Comparison of ENCODE assay signal across 1 cellular context in the genomic region with DNA sequence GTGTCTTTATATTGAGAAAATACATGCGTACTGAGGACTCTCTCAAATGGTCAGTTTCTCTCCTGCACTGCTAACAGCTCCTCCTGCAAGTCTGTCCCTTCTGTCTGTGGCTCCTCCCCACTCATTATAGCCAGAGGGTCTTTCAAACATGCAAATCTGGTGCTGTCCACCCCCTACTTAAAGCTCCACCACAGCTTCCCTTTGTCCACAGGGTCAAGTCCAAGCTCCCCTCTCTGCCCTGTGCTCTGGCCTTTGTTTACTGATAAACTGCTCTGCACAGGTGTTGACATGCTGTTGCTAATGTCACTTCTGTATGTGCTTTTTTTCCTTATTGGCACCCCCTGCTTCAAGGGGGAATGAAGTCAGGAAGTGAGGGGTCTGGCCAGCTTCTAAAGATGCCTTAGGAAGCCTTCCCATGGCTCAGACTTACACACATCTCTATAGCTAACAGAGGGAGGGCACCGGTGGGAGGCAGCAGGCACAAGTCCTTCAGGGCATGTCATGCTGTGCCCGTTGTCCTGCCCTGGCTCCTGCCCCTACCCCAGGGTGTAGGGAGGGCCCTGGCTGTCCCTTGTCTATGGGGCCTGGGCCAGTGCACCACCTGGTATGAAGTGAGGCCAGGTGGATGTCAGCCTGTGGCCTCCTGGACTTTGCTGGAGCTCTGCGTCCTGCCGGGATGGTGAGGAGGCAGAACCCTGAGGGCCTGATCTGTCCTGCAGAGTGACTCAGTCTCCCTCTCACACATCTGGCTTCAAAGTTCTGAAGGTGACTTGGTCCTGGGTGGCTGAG.
TF ChIP-seq lines count a peak whose summit lies in the region.

No MANE protein-coding gene starts in this region.

TF ChIP-seq in HepG2, 621 proteins besides CTCF, POLR2A, EP300 and RAD21 (continues in another document):
- TF ChIP-seq ZNF501 (CRISPR knock-in tag; IDR thresholded peaks at IDR 0.05) (peak; percentile 57; the same call in 1 of the 2 replicates), KLF6 (CRISPR knock-in tag; IDR thresholded peaks at IDR 0.05) (no peak), ZNF772 (CRISPR knock-in tag; IDR thresholded peaks at IDR 0.05) (peak; percentile 40; the same call in 1 of the 2 replicates), ZNF296 (CRISPR knock-in tag; conservative IDR thresholded peaks at IDR 0.05) (no peak), ZMAT5 (CRISPR knock-in tag; IDR thresholded peaks at IDR 0.05; ENCODE audit: borderline replicate concordance, low read depth) (no peak), PAXIP1 (CRISPR knock-in tag; conservative IDR thresholded peaks at IDR 0.05) (peak; percentile 33), SETDB1 (CRISPR knock-in tag; IDR thresholded peaks at IDR 0.05; ENCODE audit: borderline replicate concordance) (peak; percentile 23; the same call in 1 of the 2 replicates), POLR2AphosphoS5 (IDR thresholded peaks at IDR 0.05; ENCODE audit: low read depth, low read length) (peak; percentile 42; the same call in 1 of the 2 replicates), FOXK2 (IDR thresholded peaks at IDR 0.05) (peak; percentile 29; the same call in 1 of the 2 replicates), AFF4 (CRISPR knock-in tag; IDR thresholded peaks at IDR 0.05) (no peak), ZNF883 (CRISPR knock-in tag; IDR thresholded peaks at IDR 0.05; ENCODE audit: not compliant biosample characterization) (peak; percentile 32), CHD4 (IDR thresholded peaks at IDR 0.05; ENCODE audit: borderline replicate concordance, low read length) (no peak), TGIF2 (CRISPR knock-in tag; IDR thresholded peaks at IDR 0.05) (0 out of 2 replicates have a peak, but pooled peaks have one; percentile 34), SOX6 (IDR thresholded peaks at IDR 0.05) (no peak), SOX6 (CRISPR knock-in tag; IDR thresholded peaks at IDR 0.05) (peak; percentile 54; the same call in 1 of the 2 replicates), KDM2A (CRISPR knock-in tag; IDR thresholded peaks at IDR 0.05; ENCODE audit: borderline replicate concordance, low read depth) (0 out of 2 replicates have a peak, but pooled peaks have one; percentile 11), ZFX (CRISPR knock-in tag; IDR thresholded peaks at IDR 0.05; ENCODE audit: low read depth) (peak; percentile 78), SP5 (CRISPR knock-in tag; IDR thresholded peaks at IDR 0.05; ENCODE audit: borderline replicate concordance, low read depth) (no peak), NR2F6 (IDR thresholded peaks at IDR 0.05) (peak; percentile 63), NR2F6 (CRISPR knock-in tag; IDR thresholded peaks at IDR 0.05) (no peak), SOX13 (IDR thresholded peaks at IDR 0.05) (no peak), SOX13 (CRISPR knock-in tag; conservative IDR thresholded peaks at IDR 0.05 in 1 of 2, IDR thresholded peaks at IDR 0.05 in 1 of 2) (peak in 1 of 2 experiments; percentile 48; a peak in 1 of 4 replicates), NFYC (CRISPR knock-in tag; IDR thresholded peaks at IDR 0.05) (no peak), ZBTB40 (IDR thresholded peaks at IDR 0.05) (no peak), ZBTB40 (CRISPR knock-in tag; IDR thresholded peaks at IDR 0.05) (peak; percentile 20; the same call in 1 of the 2 replicates), SATB2 (CRISPR knock-in tag; IDR thresholded peaks at IDR 0.05) (no peak), ZNF382 (CRISPR knock-in tag; IDR thresholded peaks at IDR 0.05; ENCODE audit: borderline replicate concordance) (no peak), RFX5 (IDR thresholded peaks at IDR 0.05; ENCODE audit: low read depth, low read length) (no peak), ZNF83 (CRISPR knock-in tag; IDR thresholded peaks at IDR 0.05; ENCODE audit: borderline replicate concordance) (0 out of 2 replicates have a peak, but pooled peaks have one; percentile 60), EZH2 (conservative IDR thresholded peaks at IDR 0.05; ENCODE audit: low read depth, low read length) (no peak), FOXP1 (IDR thresholded peaks at IDR 0.05) (peak; percentile 37; the same call in 1 of the 2 replicates), FOXP1 (CRISPR knock-in tag; IDR thresholded peaks at IDR 0.05) (peak; percentile 93), MEIS1 (CRISPR knock-in tag; IDR thresholded peaks at IDR 0.05; ENCODE audit: borderline replicate concordance) (peak; percentile 52; the same call in 1 of the 2 replicates)
- TF ChIP-seq, protein P1, sequence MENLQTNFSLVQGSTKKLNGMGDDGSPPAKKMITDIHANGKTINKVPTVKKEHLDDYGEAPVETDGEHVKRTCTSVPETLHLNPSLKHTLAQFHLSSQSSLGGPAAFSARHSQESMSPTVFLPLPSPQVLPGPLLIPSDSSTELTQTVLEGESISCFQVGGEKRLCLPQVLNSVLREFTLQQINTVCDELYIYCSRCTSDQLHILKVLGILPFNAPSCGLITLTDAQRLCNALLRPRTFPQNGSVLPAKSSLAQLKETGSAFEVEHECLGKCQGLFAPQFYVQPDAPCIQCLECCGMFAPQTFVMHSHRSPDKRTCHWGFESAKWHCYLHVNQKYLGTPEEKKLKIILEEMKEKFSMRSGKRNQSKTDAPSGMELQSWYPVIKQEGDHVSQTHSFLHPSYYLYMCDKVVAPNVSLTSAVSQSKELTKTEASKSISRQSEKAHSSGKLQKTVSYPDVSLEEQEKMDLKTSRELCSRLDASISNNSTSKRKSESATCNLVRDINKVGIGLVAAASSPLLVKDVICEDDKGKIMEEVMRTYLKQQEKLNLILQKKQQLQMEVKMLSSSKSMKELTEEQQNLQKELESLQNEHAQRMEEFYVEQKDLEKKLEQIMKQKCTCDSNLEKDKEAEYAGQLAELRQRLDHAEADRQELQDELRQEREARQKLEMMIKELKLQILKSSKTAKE (CRISPR knock-in tag; IDR thresholded peaks at IDR 0.05; ENCODE audit: borderline replicate concordance) = peak; percentile 31; the same call in 1 of the 2 replicates
- TF ChIP-seq, protein P2, sequence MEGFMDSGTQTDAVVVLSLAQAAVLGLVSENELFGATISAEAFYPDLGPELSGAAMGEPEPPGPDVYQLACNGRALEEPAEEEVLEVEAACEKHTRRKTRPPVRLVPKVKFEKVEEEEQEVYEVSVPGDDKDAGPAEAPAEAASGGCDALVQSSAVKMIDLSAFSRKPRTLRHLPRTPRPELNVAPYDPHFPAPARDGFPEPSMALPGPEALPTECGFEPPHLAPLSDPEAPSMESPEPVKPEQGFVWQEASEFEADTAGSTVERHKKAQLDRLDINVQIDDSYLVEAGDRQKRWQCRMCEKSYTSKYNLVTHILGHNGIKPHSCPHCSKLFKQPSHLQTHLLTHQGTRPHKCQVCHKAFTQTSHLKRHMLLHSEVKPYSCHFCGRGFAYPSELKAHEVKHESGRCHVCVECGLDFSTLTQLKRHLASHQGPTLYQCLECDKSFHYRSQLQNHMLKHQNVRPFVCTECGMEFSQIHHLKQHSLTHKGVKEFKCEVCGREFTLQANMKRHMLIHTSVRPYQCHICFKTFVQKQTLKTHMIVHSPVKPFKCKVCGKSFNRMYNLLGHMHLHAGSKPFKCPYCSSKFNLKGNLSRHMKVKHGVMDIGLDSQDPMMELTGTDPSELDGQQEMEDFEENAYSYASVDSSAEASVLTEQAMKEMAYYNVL (CRISPR knock-in tag; IDR thresholded peaks at IDR 0.05; ENCODE audit: borderline replicate concordance) = no peak
